In genomic region chr3:61357902-61358301, GRCh38 we compare ENCODE assay signal across 20 cellular contexts.
"Had no signal": no experiment of that assay in that cellular context is flagged by ENCODE, and none has a peak within 500 bp of the region (broad histone marks: within the 10 kb centered on the region; RNA-seq: fewer than 3 reads in every experiment).

No MANE protein-coding gene starts in this region.

- H3K27me3 Mint-ChIP-seq: activated B cell treated with CpG ODN at 0.5 μM for 24 hours had no signal

- H3K4me1 Mint-ChIP-seq: central memory CD8-positive, alpha-beta T cell; immature natural killer cell; neural progenitor cell had no signal

- H3K36me3 Mint-ChIP-seq: activated naive CD8-positive, alpha-beta T cell; immature natural killer cell; neural progenitor cell had no signal

- H3K27me3 ChIP-seq: body of pancreas, neural progenitor cell, ovary, tibial artery had no signal

- H3K4me2 ChIP-seq: neural progenitor cell had no signal

- H3K9me3 Mint-ChIP-seq: activated B cell treated with CpG ODN at 0.5 μM for 24 hours; activated T-cell treated with anti-CD3 and anti-CD28 coated beads, Interleukin-2, amount 50 U/mL, for 72 hours; central memory CD8-positive, alpha-beta T cell; T-helper 2 cell treated with Interferon-gamma antibody and Interleukin-4, amounts not matched to agents 5 μg/mL and 100 μg/mL, for 36 hours had no signal

- H2AFZ ChIP-seq: neural progenitor cell had no signal

- H3K4me3 ChIP-seq: body of pancreas, coronary artery, lower lobe of right lung, neural progenitor cell, ovary, tibial artery had no signal

- H3K4me1 ChIP-seq: body of pancreas, neural progenitor cell, tibial artery had no signal

- H3K9ac ChIP-seq: neural progenitor cell had no signal

- H3K4me3 Mint-ChIP-seq: activated B cell treated with CpG ODN at 0.5 μM for 24 hours; activated CD8-positive, alpha-beta T cell treated with anti-CD3 and anti-CD28 coated beads, Interleukin-2, amount 10 ng/mL, durations not matched to agents 7 days and 5 days; activated naive CD8-positive, alpha-beta T cell; activated T-cell treated with anti-CD3 and anti-CD28 coated beads, Interleukin-2, amount 50 U/mL, for 72 hours; central memory CD8-positive, alpha-beta T cell; immature natural killer cell; neural progenitor cell; T-helper 2 cell treated with Interferon-gamma antibody and Interleukin-4, amounts not matched to agents 5 μg/mL and 100 μg/mL, for 36 hours had no signal

- H3K36me3 ChIP-seq: lower lobe of right lung, neural progenitor cell, ovary, tibial artery had no signal

- H3K27ac ChIP-seq: body of pancreas, coronary artery, lower lobe of right lung, neural progenitor cell, ovary, tibial artery had no signal

- H3K9me3 ChIP-seq: body of pancreas, lower lobe of right lung, ovary, tibial artery had no signal

- ATAC-seq: activated CD8-positive, alpha-beta T cell treated with anti-CD3 and anti-CD28 coated beads, Interleukin-2, amount 10 ng/mL, durations not matched to agents 7 days and 5 days; activated T-cell treated with anti-CD3 and anti-CD28 coated beads, Interleukin-2, amount 50 U/mL, for 72 hours had no signal

- DNase-seq: activated B cell treated with CpG ODN at 0.5 μM for 24 hours; activated CD4-positive, alpha-beta T cell treated with anti-CD3 and anti-CD28 coated beads for 48 hours; activated CD8-positive, alpha-beta memory T cell treated with anti-CD3 and anti-CD28 coated beads, Interleukin-2, amount 50 U/mL, for 48 hours; activated CD8-positive, alpha-beta T cell treated with anti-CD3 and anti-CD28 coated beads, Interleukin-2, amount 10 ng/mL, durations not matched to agents 7 days and 5 days; activated gamma-delta T cell; activated T-cell treated with anti-CD3 and anti-CD28 coated beads, Interleukin-2, amount 50 U/mL, for 72 hours; effector CD8-positive, alpha-beta T cell; foreskin fibroblast; glutamatergic neuron; immature natural killer cell; stimulated activated naive CD4-positive, alpha-beta T cell had no signal

- H3K27ac Mint-ChIP-seq: activated B cell treated with CpG ODN at 0.5 μM for 24 hours; activated CD8-positive, alpha-beta T cell treated with anti-CD3 and anti-CD28 coated beads, Interleukin-2, amount 10 ng/mL, durations not matched to agents 7 days and 5 days; activated naive CD8-positive, alpha-beta T cell; activated T-cell treated with anti-CD3 and anti-CD28 coated beads, Interleukin-2, amount 50 U/mL, for 72 hours; immature natural killer cell; neural progenitor cell; T-helper 2 cell treated with Interferon-gamma antibody and Interleukin-4, amounts not matched to agents 5 μg/mL and 100 μg/mL, for 36 hours had no signal
